ENCODE assay signal across 1 cellular context in the genomic region with DNA sequence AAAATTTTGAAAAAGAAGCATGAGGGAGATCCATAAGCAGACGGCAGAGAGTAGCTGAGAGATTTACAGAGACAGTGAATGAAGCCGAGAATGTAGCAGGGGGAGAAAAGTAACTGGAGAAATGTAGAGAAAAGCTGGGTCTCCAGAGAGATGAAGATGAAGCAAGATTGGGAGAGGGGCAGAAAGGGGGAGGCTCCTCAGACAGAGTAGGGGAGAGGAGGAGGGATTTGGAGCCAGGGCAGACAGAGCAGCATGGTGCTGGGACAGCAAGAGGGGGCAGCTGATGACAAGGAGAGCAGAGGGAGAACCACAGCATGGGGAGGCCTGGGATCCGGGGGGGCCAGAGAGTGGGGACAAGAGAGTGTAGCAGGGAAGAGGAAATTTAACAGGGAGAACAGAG.
TF ChIP-seq lines count a peak whose summit lies in the region.

No MANE protein-coding gene starts in this region.

TF ChIP-seq in GM12878, 131 proteins besides CTCF, POLR2A, EP300 and RAD21:
- TF ChIP-seq ZNF384 (IDR thresholded peaks at IDR 0.05; ENCODE audit: borderline replicate concordance, low read depth, low read length) (no peak), CBX3 (IDR thresholded peaks at IDR 0.05; ENCODE audit: borderline replicate concordance, low read depth) (no peak), MEF2A (IDR thresholded peaks at IDR 0.05; ENCODE audit: insufficient read depth, low read depth, low read length) (no peak), SIN3A (IDR thresholded peaks at IDR 0.05; ENCODE audit: low read depth, low read length) (no peak), JUNB (IDR thresholded peaks at IDR 0.05) (no peak), MYC (IDR thresholded peaks at IDR 0.05; ENCODE audit: insufficient read depth, insufficient read length, insufficient replicate concordance, low read length, severe bottlenecking) (no peak), SMAD1 (IDR thresholded peaks at IDR 0.05; ENCODE audit: low read depth, partially characterized antibody) (no peak), E2F8 (IDR thresholded peaks at IDR 0.05; ENCODE audit: low read depth, partially characterized antibody) (no peak), NFYA (IDR thresholded peaks at IDR 0.05; ENCODE audit: borderline replicate concordance, low read depth, low read length) (no peak), PML (IDR thresholded peaks at IDR 0.05; ENCODE audit: low read length) (no peak; the same call in 1 of the 2 replicates), ESRRA (IDR thresholded peaks at IDR 0.05; ENCODE audit: low read length) (no peak), BACH1 (IDR thresholded peaks at IDR 0.05; ENCODE audit: borderline replicate concordance) (no peak), FOXK2 (IDR thresholded peaks at IDR 0.05) (no peak), NR2F1 (conservative IDR thresholded peaks at IDR 0.05) (no peak), MTA2 (IDR thresholded peaks at IDR 0.05; ENCODE audit: low read depth) (no peak), PAX8 (IDR thresholded peaks at IDR 0.05) (no peak), ZBED1 (IDR thresholded peaks at IDR 0.05; ENCODE audit: borderline replicate concordance) (no peak)
- TF ChIP-seq, protein P1, sequence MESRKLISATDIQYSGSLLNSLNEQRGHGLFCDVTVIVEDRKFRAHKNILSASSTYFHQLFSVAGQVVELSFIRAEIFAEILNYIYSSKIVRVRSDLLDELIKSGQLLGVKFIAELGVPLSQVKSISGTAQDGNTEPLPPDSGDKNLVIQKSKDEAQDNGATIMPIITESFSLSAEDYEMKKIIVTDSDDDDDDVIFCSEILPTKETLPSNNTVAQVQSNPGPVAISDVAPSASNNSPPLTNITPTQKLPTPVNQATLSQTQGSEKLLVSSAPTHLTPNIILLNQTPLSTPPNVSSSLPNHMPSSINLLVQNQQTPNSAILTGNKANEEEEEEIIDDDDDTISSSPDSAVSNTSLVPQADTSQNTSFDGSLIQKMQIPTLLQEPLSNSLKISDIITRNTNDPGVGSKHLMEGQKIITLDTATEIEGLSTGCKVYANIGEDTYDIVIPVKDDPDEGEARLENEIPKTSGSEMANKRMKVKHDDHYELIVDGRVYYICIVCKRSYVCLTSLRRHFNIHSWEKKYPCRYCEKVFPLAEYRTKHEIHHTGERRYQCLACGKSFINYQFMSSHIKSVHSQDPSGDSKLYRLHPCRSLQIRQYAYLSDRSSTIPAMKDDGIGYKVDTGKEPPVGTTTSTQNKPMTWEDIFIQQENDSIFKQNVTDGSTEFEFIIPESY (IDR thresholded peaks at IDR 0.05): no peak
- TF ChIP-seq, protein P2, sequence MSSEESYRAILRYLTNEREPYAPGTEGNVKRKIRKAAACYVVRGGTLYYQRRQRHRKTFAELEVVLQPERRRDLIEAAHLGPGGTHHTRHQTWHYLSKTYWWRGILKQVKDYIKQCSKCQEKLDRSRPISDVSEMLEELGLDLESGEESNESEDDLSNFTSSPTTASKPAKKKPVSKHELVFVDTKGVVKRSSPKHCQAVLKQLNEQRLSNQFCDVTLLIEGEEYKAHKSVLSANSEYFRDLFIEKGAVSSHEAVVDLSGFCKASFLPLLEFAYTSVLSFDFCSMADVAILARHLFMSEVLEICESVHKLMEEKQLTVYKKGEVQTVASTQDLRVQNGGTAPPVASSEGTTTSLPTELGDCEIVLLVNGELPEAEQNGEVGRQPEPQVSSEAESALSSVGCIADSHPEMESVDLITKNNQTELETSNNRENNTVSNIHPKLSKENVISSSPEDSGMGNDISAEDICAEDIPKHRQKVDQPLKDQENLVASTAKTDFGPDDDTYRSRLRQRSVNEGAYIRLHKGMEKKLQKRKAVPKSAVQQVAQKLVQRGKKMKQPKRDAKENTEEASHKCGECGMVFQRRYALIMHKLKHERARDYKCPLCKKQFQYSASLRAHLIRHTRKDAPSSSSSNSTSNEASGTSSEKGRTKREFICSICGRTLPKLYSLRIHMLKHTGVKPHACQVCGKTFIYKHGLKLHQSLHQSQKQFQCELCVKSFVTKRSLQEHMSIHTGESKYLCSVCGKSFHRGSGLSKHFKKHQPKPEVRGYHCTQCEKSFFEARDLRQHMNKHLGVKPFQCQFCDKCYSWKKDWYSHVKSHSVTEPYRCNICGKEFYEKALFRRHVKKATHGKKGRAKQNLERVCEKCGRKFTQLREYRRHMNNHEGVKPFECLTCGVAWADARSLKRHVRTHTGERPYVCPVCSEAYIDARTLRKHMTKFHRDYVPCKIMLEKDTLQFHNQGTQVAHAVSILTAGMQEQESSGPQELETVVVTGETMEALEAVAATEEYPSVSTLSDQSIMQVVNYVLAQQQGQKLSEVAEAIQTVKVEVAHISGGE (CRISPR knock-in tag; IDR thresholded peaks at IDR 0.05): no peak
- TF ChIP-seq, protein P3, sequence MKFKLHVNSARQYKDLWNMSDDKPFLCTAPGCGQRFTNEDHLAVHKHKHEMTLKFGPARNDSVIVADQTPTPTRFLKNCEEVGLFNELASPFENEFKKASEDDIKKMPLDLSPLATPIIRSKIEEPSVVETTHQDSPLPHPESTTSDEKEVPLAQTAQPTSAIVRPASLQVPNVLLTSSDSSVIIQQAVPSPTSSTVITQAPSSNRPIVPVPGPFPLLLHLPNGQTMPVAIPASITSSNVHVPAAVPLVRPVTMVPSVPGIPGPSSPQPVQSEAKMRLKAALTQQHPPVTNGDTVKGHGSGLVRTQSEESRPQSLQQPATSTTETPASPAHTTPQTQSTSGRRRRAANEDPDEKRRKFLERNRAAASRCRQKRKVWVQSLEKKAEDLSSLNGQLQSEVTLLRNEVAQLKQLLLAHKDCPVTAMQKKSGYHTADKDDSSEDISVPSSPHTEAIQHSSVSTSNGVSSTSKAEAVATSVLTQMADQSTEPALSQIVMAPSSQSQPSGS (IDR thresholded peaks at IDR 0.05; ENCODE audit: low read length): no peak
TF ChIP-seq in GM12878: peak in this region for 0.
